In the genomic region with DNA sequence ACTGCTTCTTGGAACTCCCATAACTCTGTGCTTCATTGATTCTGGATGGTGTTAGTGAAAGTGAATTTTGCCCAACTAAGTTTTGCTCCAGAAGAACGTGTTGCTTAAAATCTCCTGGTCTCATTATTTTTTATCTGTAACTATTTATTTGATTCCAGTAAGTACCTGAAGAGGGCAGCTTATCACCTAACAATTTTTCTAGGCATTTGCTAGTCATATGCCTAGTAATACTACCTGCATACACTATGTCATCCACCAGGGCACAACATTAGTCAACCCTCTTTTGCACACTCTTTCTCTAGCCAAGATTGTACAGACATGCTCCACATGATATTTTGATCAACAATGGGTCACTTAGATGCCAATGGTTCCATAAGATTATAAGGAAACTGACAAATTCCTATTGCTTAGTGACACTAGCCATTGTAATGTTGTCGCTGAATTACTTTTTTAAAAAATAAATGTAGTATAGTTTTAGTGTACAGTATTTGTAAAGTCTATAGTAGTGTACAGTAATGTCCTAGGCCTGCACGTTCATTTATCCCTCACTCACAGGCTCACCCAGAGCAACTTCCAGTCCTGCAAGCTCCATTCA, we compare ENCODE assay signal across 8 cellular contexts.
A peak's percentile ranks its signal among the peaks of the same experiment; 100 is the strongest.
DNase-seq lines count a peak whose midpoint lies in the region; ATAC-seq and TF ChIP-seq lines count a peak whose summit lies in the region.

No MANE protein-coding gene starts in this region.

- H3K4me3 ChIP-seq in adipocyte (ENCODE audit: low read length): no peak overlapping the region
- H3K4me3 ChIP-seq in heart left ventricle: no peak overlapping the region

- DNase-seq in adipocyte (ENCODE audit: low read depth): peak; percentile 48
- no peak for DNase-seq in progenitor cell of endocrine pancreas (ENCODE audit: low spot score, unreplicated experiment)
- no peak for DNase-seq in activated naive CD4-positive, alpha-beta T cell treated with anti-CD3 and anti-CD28 coated beads, Interleukin-2, amount 50 U/mL, for 72 hours (ENCODE audit: low spot score in 2 of 2)
- no peak for DNase-seq in AG08396 (ENCODE audit: low spot score)
- DNase-seq in heart left ventricle: no peak

- TF ChIP-seq CTCF in GM12872 (IDR thresholded peaks at IDR 0.05; ENCODE audit: insufficient read depth, low read depth, low read length) (peak; percentile 21; the same call in 1 of the 3 replicates), progenitor cell of endocrine pancreas (IDR thresholded peaks at IDR 0.05; ENCODE audit: unreplicated experiment) (peak; percentile 35), heart left ventricle (IDR thresholded peaks at IDR 0.05) (no peak)

- peak; percentile 70 for TF ChIP-seq RAD21 in Ishikawa (IDR thresholded peaks at IDR 0.05; ENCODE audit: low read depth)

- no peaks in the 10 kb centered on the region for H3K4me1 Mint-ChIP-seq in progenitor cell of endocrine pancreas (ENCODE audit: low read depth)

- no peak overlapping the region for H3K4me3 Mint-ChIP-seq in progenitor cell of endocrine pancreas (ENCODE audit: low read depth)

- H3K4me1 ChIP-seq in adipocyte (ENCODE audit: control insufficient read depth, insufficient read depth, low read length): no peaks in the 10 kb centered on the region
- H3K4me1 ChIP-seq in heart left ventricle: no peaks in the 10 kb centered on the region

- H3K9ac ChIP-seq in adipocyte (ENCODE audit: low read length): no peak overlapping the region

- intact Hi-C loops in heart left ventricle (cut with DNase I): no loop called here

- no peak for TF ChIP-seq EP300 in Ishikawa (IDR thresholded peaks at IDR 0.05; ENCODE audit: borderline replicate concordance)

- no peak overlapping the region for H3K27ac ChIP-seq in heart left ventricle

- no peak overlapping the region for H3K27ac Mint-ChIP-seq in progenitor cell of endocrine pancreas
- no peak overlapping the region for H3K27ac Mint-ChIP-seq in activated naive CD4-positive, alpha-beta T cell treated with anti-CD3 and anti-CD28 coated beads, Interleukin-2, amount 50 U/mL, for 72 hours

- H3K36me3 Mint-ChIP-seq in progenitor cell of endocrine pancreas (ENCODE audit: insufficient read depth): no peaks in the 10 kb centered on the region
- H3K36me3 Mint-ChIP-seq in activated naive CD4-positive, alpha-beta T cell treated with anti-CD3 and anti-CD28 coated beads, Interleukin-2, amount 50 U/mL, for 72 hours: no peaks in the 10 kb centered on the region

- H3K36me3 ChIP-seq in adipocyte (ENCODE audit: control insufficient read depth, insufficient read depth, low read length, severe bottlenecking) (no peaks in the 10 kb centered on the region), heart left ventricle (no peaks in the 10 kb centered on the region)

- no peaks in the 10 kb centered on the region for H3K9me3 ChIP-seq in adipocyte (ENCODE audit: control insufficient read depth, low read length)
- H3K9me3 ChIP-seq in heart left ventricle: no peaks in the 10 kb centered on the region

- ATAC-seq in GM21737 (IDR thresholded peaks at IDR 0.05; ENCODE audit: unreplicated experiment): peak; percentile 90
- ATAC-seq in activated naive CD4-positive, alpha-beta T cell treated with anti-CD3 and anti-CD28 coated beads, Interleukin-2, amount 50 U/mL, for 72 hours: no peak
- ATAC-seq in heart left ventricle: no peak

- H3K9me3 Mint-ChIP-seq in progenitor cell of endocrine pancreas (ENCODE audit: low read depth): no peaks in the 10 kb centered on the region
- H3K9me3 Mint-ChIP-seq in activated naive CD4-positive, alpha-beta T cell treated with anti-CD3 and anti-CD28 coated beads, Interleukin-2, amount 50 U/mL, for 72 hours: peaks cover 16 to 29% of the 10 kb centered on the region in 2 donors

- TF ChIP-seq POLR2A in heart left ventricle (IDR thresholded peaks at IDR 0.05): no peak

- H3K27me3 ChIP-seq in adipocyte (replicated peaks; ENCODE audit: control insufficient read depth, insufficient read depth, low read length) (no peaks in the 10 kb centered on the region), heart left ventricle (no peaks in the 10 kb centered on the region)

- WGBS in heart left ventricle, 4 donors: 64 to 70% (median 66%) methylated on average over 3 of the region's 3 CpGs

- no peaks in the 10 kb centered on the region for H3K27me3 Mint-ChIP-seq in progenitor cell of endocrine pancreas

TF ChIP-seq in Ishikawa, 13 proteins besides CTCF, POLR2A, EP300 and RAD21:
- TF ChIP-seq ZBTB7A (IDR thresholded peaks at IDR 0.05; ENCODE audit: low read depth) (no peak), EGR1 (IDR thresholded peaks at IDR 0.05) (no peak), TAF1 (IDR thresholded peaks at IDR 0.05; ENCODE audit: low read depth) (no peak), FOXM1 (IDR thresholded peaks at IDR 0.05; ENCODE audit: borderline replicate concordance, low read depth) (no peak), TEAD4 (IDR thresholded peaks at IDR 0.05) (no peak)
- TF ChIP-seq, protein P1, sequence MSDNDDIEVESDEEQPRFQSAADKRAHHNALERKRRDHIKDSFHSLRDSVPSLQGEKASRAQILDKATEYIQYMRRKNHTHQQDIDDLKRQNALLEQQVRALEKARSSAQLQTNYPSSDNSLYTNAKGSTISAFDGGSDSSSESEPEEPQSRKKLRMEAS (IDR thresholded peaks at IDR 0.05): no peak

Comparison
In these comparisons a context has a peak if more than half of its experiments do, and no peak if none do; other contexts are left out.
1. CTCF ChIP-seq: peak in GM12872 (single experiment) and progenitor cell of endocrine pancreas (single experiment); none in heart left ventricle (0 of 12).